14 cellular contexts compared by ENCODE assay signal in genomic region chr19:45391346-45391745, GRCh38. TPM values are rescaled to one million over a fixed set of nuclear protein-coding genes. Genes with fewer than 3 reads are reported as not detected.
DNase-seq lines count a peak whose midpoint lies in the region; ATAC-seq, FAIRE-seq and TF ChIP-seq lines count a peak whose summit lies in the region.
"Had no signal": no experiment of that assay in that cellular context is flagged by ENCODE, and none has a peak within 500 bp of the region (broad histone marks: within the 10 kb centered on the region; RNA-seq: fewer than 3 reads in every experiment).

No MANE protein-coding gene starts in this region.

- H2BK15ac ChIP-seq in H1 (ENCODE audit: low read length), result no peak overlapping the region

- H2BK20ac ChIP-seq in H1 (ENCODE audit: low read length), result no peak overlapping the region

- POLR2A ChIA-PET in Caco-2 (lab: Charles Lee), result interaction anchor here (1.4 kb wide), 1 partner anchor 14 kb away, joined by 4 read pairs; the partner anchor contains the start of gene PPP1R13L
- POLR2A ChIA-PET in H1 (lab: Charles Lee; ENCODE audit: partially characterized antibody), result interaction anchor here (0.7 to 2.7 kb wide), 9 partner anchors 9 to 286 kb away, joined by 3 to 12 read pairs (median 3); partner anchors contain the start of gene PPP1R13L

- H3K23me2 ChIP-seq in H1 (ENCODE audit: low read depth, low read length), result peaks cover 7% of the 10 kb centered on the region

- no peak overlapping the region for H3K4me3 Mint-ChIP-seq in Caco-2 (ENCODE audit: unreplicated experiment)

- 85% methylated on average over 3 of the region's 3 CpGs; no CpG with 5 or more reads in 1 of the 2 experiments for WGBS in H1 (ENCODE audit: extremely low coverage in 1 of 2, insufficient coverage in 1 of 2, insufficient read length in 1 of 2, insufficient replicate concordance in 2 of 2, low coverage in 1 of 2, low lambda C conversion rate in 2 of 2, missing lambda C conversion rate in 1 of 2), 2 experiments

- in situ Hi-C loops in GM13977 (cut with MboI; ENCODE audit: low pct_unique_long_range_greater_than_20kb, low sequenced_read_pairs, unreplicated experiment), result no loop called here

- no peak for TF ChIP-seq EP300 in H1 (IDR thresholded peaks at IDR 0.05; ENCODE audit: borderline replicate concordance in 1 of 2, low read depth in 2 of 2, low read length in 2 of 2)

- no peak overlapping the region; the same call in 1 of the 2 replicates for H2BK5ac ChIP-seq in H1 (ENCODE audit: low read depth, low read length)

- H2AK5ac ChIP-seq in H1 (ENCODE audit: low read depth, low read length), result no peak overlapping the region

- H3K27ac Mint-ChIP-seq in Caco-2 (ENCODE audit: unreplicated experiment), result peak overlapping the region; percentile 19
- H3K27ac Mint-ChIP-seq: progenitor cell of endocrine pancreas had no signal

- no peak overlapping the region for H3K4me3 ChIP-seq in Caco-2 (ENCODE audit: low read depth, low read length)
- H3K4me3 ChIP-seq in H1 (ENCODE audit: extremely low read depth in 1 of 4, insufficient read depth in 2 of 4, low read depth in 3 of 4, low read length in 4 of 4), result no peak overlapping the region
- H3K4me3 ChIP-seq: gastroesophageal sphincter, lung had no signal

- H3K14ac ChIP-seq in H1 (ENCODE audit: insufficient read length), result no peak overlapping the region

- H3K27me3 Mint-ChIP-seq in Caco-2 (ENCODE audit: insufficient read depth, unreplicated experiment), result no peaks in the 10 kb centered on the region

- H4K8ac ChIP-seq in H1 (ENCODE audit: extremely low read depth, insufficient read depth, low read length), result peak overlapping the region; percentile 75

- H3K56ac ChIP-seq in H1 (replicated peaks; ENCODE audit: insufficient read length, low read depth, low read length), result no peak overlapping the region

- no peak overlapping the region for H2BK12ac ChIP-seq in H1 (ENCODE audit: low read depth, low read length)

- ATAC-seq in GM18909 (IDR thresholded peaks at IDR 0.05; ENCODE audit: poor library complexity, unreplicated experiment) (no peak), GM21390 (IDR thresholded peaks at IDR 0.05; ENCODE audit: unreplicated experiment) (no peak)
- ATAC-seq: activated CD4-positive, CD25-positive, alpha-beta regulatory T cell treated with anti-CD3 and anti-CD28 coated beads, Interleukin-2, amount 50 U/mL, for 24 hours; gastroesophageal sphincter had no signal

- H3K4ac ChIP-seq in H1 (replicated peaks; ENCODE audit: insufficient read length, low read depth, low read length), result no peak overlapping the region

- no peaks in the 10 kb centered on the region for H3K36me3 ChIP-seq in Caco-2 (ENCODE audit: control insufficient read depth, insufficient read depth, low read length)
- H3K36me3 ChIP-seq in H1 (ENCODE audit: control insufficient read depth in 2 of 4, insufficient read depth in 4 of 4, low read length in 3 of 4), result peaks cover 0 to under 1% (median 0%) of the 10 kb centered on the region in 4 experiments; a peak in 1 of 8 replicates

- no peaks in the 10 kb centered on the region for H3K27me3 ChIP-seq in Caco-2 (replicated peaks; ENCODE audit: control insufficient read depth, insufficient read depth, low read length)
- peaks cover 2 to 11% (median 5%) of the 10 kb centered on the region in 4 experiments; a peak in 6 of 7 replicates for H3K27me3 ChIP-seq in H1 (replicated peaks in 1 of 4; ENCODE audit: control insufficient read depth in 3 of 4, extremely low read depth in 1 of 4, insufficient read depth in 3 of 4, low read length in 3 of 4)

- intact Hi-C loops in Caco-2 (cut with micrococcal nuclease; ENCODE audit: unreplicated experiment), result loop anchor here (2.0 kb wide), 1 partner anchor 13 kb away; the partner anchor contains the start of gene PPP1R13L

- H3K4me1 Mint-ChIP-seq in Caco-2 (ENCODE audit: low read depth, unreplicated experiment), result no peaks in the 10 kb centered on the region

- H3K4me2 ChIP-seq in H1 (ENCODE audit: insufficient read depth in 1 of 2, low read depth in 2 of 2, low read length in 2 of 2), result no peak overlapping the region

- no peak for TF ChIP-seq POLR2A in H1 (IDR thresholded peaks at IDR 0.05; ENCODE audit: control extremely low read depth in 1 of 2, low read depth in 2 of 2, low read length in 2 of 2)

- H3K23ac ChIP-seq in H1 (ENCODE audit: insufficient read length), result no peak overlapping the region

- H3K79me2 ChIP-seq in H1 (ENCODE audit: control insufficient read depth in 1 of 2, insufficient read depth in 2 of 2, low read length in 2 of 2), result no peaks in the 10 kb centered on the region

- peak overlapping the region; percentile 23; the same call in 1 of the 2 replicates for H3K27ac ChIP-seq in H1 (ENCODE audit: low read depth, low read length)
- H3K27ac ChIP-seq: gastroesophageal sphincter had no signal

- TF ChIP-seq CTCF in Caco-2 (IDR thresholded peaks at IDR 0.05; ENCODE audit: insufficient read depth in 1 of 2, low read depth in 1 of 2, low read length in 1 of 2, severe bottlenecking in 1 of 2, unreplicated experiment in 1 of 2), result no peak
- TF ChIP-seq CTCF in GM13977 (IDR thresholded peaks at IDR 0.05; ENCODE audit: extremely low read depth, insufficient read depth, missing control alignments), result no peak
- no peak for TF ChIP-seq CTCF in H1 (IDR thresholded peaks at IDR 0.05; ENCODE audit: control extremely low read depth in 1 of 3, insufficient read depth in 1 of 3, low read depth in 1 of 3, low read length in 3 of 3)

- H3K4me1 ChIP-seq in Caco-2, result no peaks in the 10 kb centered on the region
- H3K4me1 ChIP-seq in H1 (replicated peaks in 1 of 4; ENCODE audit: control insufficient read depth in 3 of 4, insufficient read depth in 4 of 4, low read length in 3 of 4), result peaks cover 0 to 5% (median 2%) of the 10 kb centered on the region in 4 experiments; a peak in 4 of 7 replicates
- H3K4me1 ChIP-seq: gastroesophageal sphincter had no signal

- H3K9ac ChIP-seq in H1 (replicated peaks in 1 of 4; ENCODE audit: extremely low read depth in 1 of 4, low read depth in 3 of 4, low read length in 3 of 4), result no peak overlapping the region

- no peak overlapping the region for H3K18ac ChIP-seq in H1 (ENCODE audit: extremely low read depth, low read length)

- no peak overlapping the region for H2AFZ ChIP-seq in H1 (ENCODE audit: low read length)

- CTCF ChIA-PET in Caco-2 (lab: Charles Lee), result no interaction called here
- CTCF ChIA-PET in H1 (lab: Charles Lee; ENCODE audit: partially characterized antibody), result interaction anchor here (0.8 to 2.2 kb wide), 5 partner anchors 8 to 20 kb away, joined by 3 to 9 read pairs (median 7); partner anchors contain the start of gene PPP1R13L

- H3K79me1 ChIP-seq in H1 (ENCODE audit: low read depth, low read length), result no peaks in the 10 kb centered on the region

- no peaks in the 10 kb centered on the region for H3K9me3 ChIP-seq in Caco-2
- no peaks in the 10 kb centered on the region for H3K9me3 ChIP-seq in H1 (ENCODE audit: insufficient read depth in 2 of 2, low read depth in 1 of 2, low read length in 1 of 2)
- H3K9me3 ChIP-seq: gastroesophageal sphincter had no signal

- no peaks in the 10 kb centered on the region for H3K9me3 Mint-ChIP-seq in Caco-2 (ENCODE audit: unreplicated experiment)

- no peak overlapping the region for H2BK120ac ChIP-seq in H1 (replicated peaks; ENCODE audit: low read depth, low read length)

- peaks cover 42% of the 10 kb centered on the region for H3K36me3 Mint-ChIP-seq in Caco-2 (ENCODE audit: insufficient read depth, unreplicated experiment)

- peak; percentile 87 for FAIRE-seq in H1 (lab: Jason Lieb, UNC)

- no peaks in the 10 kb centered on the region for H4K20me1 ChIP-seq in H1 (replicated peaks in 1 of 2; ENCODE audit: control insufficient read depth in 1 of 2, insufficient read depth in 2 of 2, low read length in 2 of 2)

- no peak overlapping the region for H4K91ac ChIP-seq in H1 (replicated peaks; ENCODE audit: insufficient read length, low read length)

- H4K5ac ChIP-seq in H1 (ENCODE audit: insufficient read length, low read depth, low read length), result no peak overlapping the region

- no TSS peak for BruUV-seq in Caco-2 (replicated peaks; lab: Mats Ljungman, UMichigan)

- DNase-seq in Caco-2 (peak in 1 of 2 experiments; percentile 48), GM13977 (ENCODE audit: low spot score) (peak; percentile 27), NCI-H69 (lab: John Stamatoyannopoulos, UW) (peak; percentile 52), H1 (ENCODE audit: low read depth in 1 of 2, low spot score in 2 of 2) (no peak), NAMALWA (ENCODE audit: low spot score) (no peak), mucosa of gallbladder (ENCODE audit: low spot score) (no peak)
- DNase-seq: stimulated activated CD4-positive, alpha-beta T cell treated with anti-CD3 and anti-CD28 coated beads, Interleukin-4, amount 100 ng/mL, for 4 hours had no signal

- no peak for TF ChIP-seq RAD21 in H1 (IDR thresholded peaks at IDR 0.05 in 1 of 2, conservative IDR thresholded peaks at IDR 0.05 in 1 of 2; ENCODE audit: low read depth in 2 of 2, low read length in 2 of 2)

RNA-seq across cellular contexts. Expression of gene PPP1R13L, which starts 13.5 kb away (rescaled TPM):
- total RNA-seq in Caco-2 (2022) (65.8 and 68.6 TPM in 2 replicates), mucosa of gallbladder (54.2 TPM)
- 15.3 and 18.4 TPM in 2 replicates for total RNA-seq in H1 (2021; fragmentation: NEBNext Ultra II Directional; extraction: Animal tissue kit (Norgen Biotek cat#: 25700))
- polyA plus RNA-seq in H1 (2011; rRNA removed), result 9.1 and 20.4 TPM in 2 replicates
- polyA plus RNA-seq in H1 (2011; cell fraction: cytosol; rRNA removed), result 12.5 TPM
- 39.1 TPM for polyA plus RNA-seq in H1 (2011; cell fraction: nucleus; rRNA removed)
- polyA plus RNA-seq in H1 (2012, experiment 1 of 2), result 25.0 to 32.4 TPM (median 29.9 TPM) in 4 replicates
- 28.1 TPM for polyA plus RNA-seq in H1 (2012, experiment 2 of 2)
- polyA plus RNA-seq in H1 (2013, experiment 1 of 2), result 35.0 TPM
- 27.2 TPM for polyA plus RNA-seq in H1 (2013, experiment 2 of 2)
- polyA minus RNA-seq in H1 (2011; rRNA and poly(A)+ RNA removed), result 4.3 and 7.5 TPM in 2 replicates
- 19.8 TPM for polyA minus RNA-seq in H1 (2011; cell fraction: cytosol; rRNA and poly(A)+ RNA removed)
- polyA minus RNA-seq in H1 (2011; cell fraction: nucleus; rRNA and poly(A)+ RNA removed), result 12.2 TPM

RNA-seq across cellular contexts. Expression of gene POLR1G, which starts 15.1 kb away (rescaled TPM):
- total RNA-seq in Caco-2 (2022) (27.7 and 31.1 TPM in 2 replicates), mucosa of gallbladder (4.9 TPM)
- 34.8 and 38.0 TPM in 2 replicates for total RNA-seq in H1 (2021; fragmentation: NEBNext Ultra II Directional; extraction: Animal tissue kit (Norgen Biotek cat#: 25700))
- 16.8 and 18.4 TPM in 2 replicates for polyA plus RNA-seq in H1 (2011; rRNA removed)
- 16.6 TPM for polyA plus RNA-seq in H1 (2011; cell fraction: cytosol; rRNA removed)
- 10.3 TPM for polyA plus RNA-seq in H1 (2011; cell fraction: nucleus; rRNA removed)
- 20.0 to 27.9 TPM (median 23.6 TPM) in 4 replicates for polyA plus RNA-seq in H1 (2012, experiment 1 of 2)
- 18.3 TPM for polyA plus RNA-seq in H1 (2012, experiment 2 of 2)
- 42.2 TPM for polyA plus RNA-seq in H1 (2013, experiment 1 of 2)
- 43.6 TPM for polyA plus RNA-seq in H1 (2013, experiment 2 of 2)
- polyA minus RNA-seq in H1 (2011; rRNA and poly(A)+ RNA removed), result 8.2 and 8.3 TPM in 2 replicates
- polyA minus RNA-seq in H1 (2011; cell fraction: cytosol; rRNA and poly(A)+ RNA removed), result 21.5 TPM
- polyA minus RNA-seq in H1 (2011; cell fraction: nucleus; rRNA and poly(A)+ RNA removed), result 14.5 TPM

RNA-seq across cellular contexts. Expression of gene ERCC2, which starts 21.0 kb away (rescaled TPM):
- total RNA-seq in Caco-2 (2022) (86.8 and 89.5 TPM in 2 replicates), mucosa of gallbladder (23.8 TPM)
- total RNA-seq in H1 (2021; fragmentation: NEBNext Ultra II Directional; extraction: Animal tissue kit (Norgen Biotek cat#: 25700)), result 93.4 and 107 TPM in 2 replicates
- polyA plus RNA-seq in H1 (2011; rRNA removed), result 117 and 197 TPM in 2 replicates
- polyA plus RNA-seq in H1 (2011; cell fraction: cytosol; rRNA removed), result 88.3 TPM
- 444 TPM for polyA plus RNA-seq in H1 (2011; cell fraction: nucleus; rRNA removed)
- polyA plus RNA-seq in H1 (2012, experiment 1 of 2), result 88.6 to 99.0 TPM (median 95.0 TPM) in 4 replicates
- 70.3 TPM for polyA plus RNA-seq in H1 (2012, experiment 2 of 2)
- polyA plus RNA-seq in H1 (2013, experiment 1 of 2), result 71.7 TPM
- polyA plus RNA-seq in H1 (2013, experiment 2 of 2), result 65.8 TPM
- 136 and 156 TPM in 2 replicates for polyA minus RNA-seq in H1 (2011; rRNA and poly(A)+ RNA removed)
- 49.8 TPM for polyA minus RNA-seq in H1 (2011; cell fraction: cytosol; rRNA and poly(A)+ RNA removed)
- polyA minus RNA-seq in H1 (2011; cell fraction: nucleus; rRNA and poly(A)+ RNA removed), result 65.9 TPM

RNA-seq across cellular contexts. Expression of gene ERCC1, which starts 32.4 kb away (rescaled TPM):
- 43.5 and 51.0 TPM in 2 replicates for total RNA-seq in Caco-2 (2022)
- 44.7 and 46.4 TPM in 2 replicates for total RNA-seq in H1 (2021; fragmentation: NEBNext Ultra II Directional; extraction: Animal tissue kit (Norgen Biotek cat#: 25700))
- 94.2 and 112 TPM in 2 replicates for polyA plus RNA-seq in H1 (2011; rRNA removed)
- 73.6 TPM for polyA plus RNA-seq in H1 (2011; cell fraction: cytosol; rRNA removed)
- 104 TPM for polyA plus RNA-seq in H1 (2011; cell fraction: nucleus; rRNA removed)
- polyA plus RNA-seq in H1 (2012, experiment 1 of 2), result 44.6 to 60.9 TPM (median 54.2 TPM) in 4 replicates
- 246 TPM for polyA plus RNA-seq in H1 (2012, experiment 2 of 2)
- polyA plus RNA-seq in H1 (2013, experiment 1 of 2), result 51.0 TPM
- polyA plus RNA-seq in H1 (2013, experiment 2 of 2), result 52.4 TPM
- 32.3 and 35.8 TPM in 2 replicates for polyA minus RNA-seq in H1 (2011; rRNA and poly(A)+ RNA removed)
- polyA minus RNA-seq in H1 (2011; cell fraction: cytosol; rRNA and poly(A)+ RNA removed), result 33.8 TPM
- polyA minus RNA-seq in H1 (2011; cell fraction: nucleus; rRNA and poly(A)+ RNA removed), result 31.2 TPM
- 57.0 TPM for total RNA-seq in mucosa of gallbladder

RNA-seq across cellular contexts. Expression of gene KLC3, which starts 50.8 kb away (rescaled TPM):
- total RNA-seq in Caco-2 (2022) (7.1 and 10.2 TPM in 2 replicates), mucosa of gallbladder (0.23 TPM)
- 2.8 and 3.2 TPM in 2 replicates for total RNA-seq in H1 (2021; fragmentation: NEBNext Ultra II Directional; extraction: Animal tissue kit (Norgen Biotek cat#: 25700))
- polyA plus RNA-seq in H1 (2011; rRNA removed), result 1.3 and 2.4 TPM in 2 replicates
- 2.7 TPM for polyA plus RNA-seq in H1 (2011; cell fraction: cytosol; rRNA removed)
- polyA plus RNA-seq in H1 (2011; cell fraction: nucleus; rRNA removed), result 3.0 TPM
- 0.50 to 1.9 TPM (median 1.8 TPM) in 4 replicates for polyA plus RNA-seq in H1 (2012, experiment 1 of 2)
- 2.0 TPM for polyA plus RNA-seq in H1 (2012, experiment 2 of 2)
- 3.0 TPM for polyA plus RNA-seq in H1 (2013, experiment 1 of 2)
- polyA plus RNA-seq in H1 (2013, experiment 2 of 2), result 2.4 TPM
- polyA minus RNA-seq in H1 (2011; rRNA and poly(A)+ RNA removed), result 0.41 and 0.50 TPM in 2 replicates
- 1.0 TPM for polyA minus RNA-seq in H1 (2011; cell fraction: cytosol; rRNA and poly(A)+ RNA removed)
- polyA minus RNA-seq in H1 (2011; cell fraction: nucleus; rRNA and poly(A)+ RNA removed), result 1.00 TPM
- total RNA-seq: LHCN-M2 had no signal

Comparison
In these comparisons a context has a peak if more than half of its experiments do, and no peak if none do; other contexts are left out.
1. DNase-seq: peak in GM13977 (single experiment) and NCI-H69 (single experiment); none in H1 (0 of 2), NAMALWA (single experiment) and mucosa of gallbladder (single experiment).